ENCODE assay signal across 23 cellular contexts in genomic region chr3:14562441-14562840, GRCh38. TPM values are rescaled to one million over a fixed set of nuclear protein-coding genes. Genes with fewer than 3 reads are reported as not detected.
"Had no signal": no experiment of that assay in that cellular context is flagged by ENCODE, and none has a peak within 500 bp of the region (broad histone marks: within the 10 kb centered on the region; RNA-seq: fewer than 3 reads in every experiment).

No MANE protein-coding gene starts in this region.

- H3K27me3 ChIP-seq: gastrocnemius medialis, ovary, right lobe of liver, testis, transverse colon had no signal

- H3K4me1 ChIP-seq: breast epithelium, esophagus muscularis mucosa, testis, transverse colon had no signal

- H3K27ac ChIP-seq: breast epithelium, esophagus muscularis mucosa, gastrocnemius medialis, ovary, right lobe of liver, testis, transverse colon had no signal

- H3K36me3 ChIP-seq: breast epithelium, esophagus muscularis mucosa, gastrocnemius medialis, ovary, right lobe of liver, transverse colon had no signal

- H3K4me3 ChIP-seq: breast epithelium, esophagus muscularis mucosa, gastrocnemius medialis, ovary, right lobe of liver, testis, transverse colon had no signal

- H3K9me3 ChIP-seq: breast epithelium, esophagus muscularis mucosa, gastrocnemius medialis, ovary, right lobe of liver, testis, transverse colon had no signal

- ATAC-seq: activated CD4-positive, alpha-beta T cell treated with anti-CD3 and anti-CD28 coated beads for 36 hours; gastrocnemius medialis; left ventricle myocardium superior; right lobe of liver; stimulated activated naive CD8-positive, alpha-beta T cell treated with anti-CD3 and anti-CD28 coated beads, Interleukin-15, Interleukin-2, amounts not matched to agents 100 U/mL and 50 U/mL, for 24 hours had no signal

- DNase-seq: activated CD4-positive, alpha-beta T cell treated with anti-CD3 and anti-CD28 coated beads for 36 hours; activated CD4-positive, CD25-positive, alpha-beta regulatory T cell; activated CD8-positive, alpha-beta memory T cell treated with anti-CD3 and anti-CD28 coated beads for 24 hours; activated effector memory CD4-positive, alpha-beta T cell treated with anti-CD3 and anti-CD28 coated beads, Interleukin-2, amount 50 U/mL, for 16 hours; activated naive CD4-positive, alpha-beta T cell treated with anti-CD3 and anti-CD28 coated beads for 36 hours; activated naive CD8-positive, alpha-beta T cell treated with anti-CD3 and anti-CD28 coated beads for 36 hours; amniotic stem cell; dermis blood vessel endothelial cell; effector CD4-positive, alpha-beta T cell; gastrocnemius medialis; glutamatergic neuron; left ventricle myocardium superior; naive B cell; ovary; right lobe of liver; stimulated activated CD4-positive, alpha-beta T cell treated with anti-CD3 and anti-CD28 coated beads, Interleukin-2, amount 100 ng/mL, for 48 hours; stimulated activated naive CD8-positive, alpha-beta T cell treated with anti-CD3 and anti-CD28 coated beads, Interleukin-15, Interleukin-2, amounts not matched to agents 100 U/mL and 50 U/mL, for 24 hours; T-helper 1 cell; testis; transverse colon had no signal

RNA-seq across cellular contexts. Expression of gene GRIP2, which starts 22.3 kb away (rescaled TPM):
- total RNA-seq: activated CD4-positive, alpha-beta T cell treated with anti-CD3 and anti-CD28 coated beads for 36 hours; activated naive CD4-positive, alpha-beta T cell treated with anti-CD3 and anti-CD28 coated beads for 36 hours; activated naive CD8-positive, alpha-beta T cell treated with anti-CD3 and anti-CD28 coated beads for 36 hours; lung microvascular endothelial cell had no signal
